Comparison of ENCODE assay signal across 19 cellular contexts in the genomic region with DNA sequence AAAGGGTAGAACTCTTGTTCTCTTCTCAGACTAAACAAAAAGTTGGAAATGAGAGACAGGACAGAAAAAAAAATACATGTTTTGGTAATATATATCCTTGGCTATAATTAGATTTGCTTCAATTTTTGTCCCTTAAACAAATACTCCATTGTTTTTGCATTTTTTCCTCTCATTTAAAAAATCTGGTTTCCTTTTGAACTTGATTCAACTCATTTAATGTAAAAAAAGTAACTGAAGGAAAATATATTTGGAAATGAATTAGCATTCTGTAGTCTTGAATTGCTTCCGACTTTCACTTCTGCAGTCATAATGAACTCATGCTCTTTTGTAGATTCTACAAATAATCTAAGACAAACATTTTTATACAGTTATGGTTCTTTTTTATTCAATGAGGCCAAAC.
DNase-seq lines count a peak whose midpoint lies in the region; ATAC-seq, FAIRE-seq and TF ChIP-seq lines count a peak whose summit lies in the region.
"Had no signal": no experiment of that assay in that cellular context is flagged by ENCODE, and none has a peak within 500 bp of the region (broad histone marks: within the 10 kb centered on the region; RNA-seq: fewer than 3 reads in every experiment).

No MANE protein-coding gene starts in this region.

- intact Hi-C loops in endothelial cell of umbilical vein (cut with micrococcal nuclease): no loop called here

- no peaks in the 10 kb centered on the region for H3K36me3 ChIP-seq in adipocyte (ENCODE audit: control insufficient read depth, insufficient read depth, low read length, severe bottlenecking)
- no peaks in the 10 kb centered on the region for H3K36me3 ChIP-seq in endothelial cell of umbilical vein (ENCODE audit: control insufficient read depth in 2 of 2, extremely low read depth in 1 of 2, insufficient read depth in 2 of 2, low read length in 2 of 2)
- H3K36me3 ChIP-seq in thoracic aorta: peaks cover 3% of the 10 kb centered on the region
- H3K36me3 ChIP-seq: BLaER1 had no signal

- H3K79me2 ChIP-seq in endothelial cell of umbilical vein (ENCODE audit: control insufficient read depth, insufficient read depth, low read length): no peaks in the 10 kb centered on the region

- H4K20me1 ChIP-seq in endothelial cell of umbilical vein (replicated peaks; ENCODE audit: control insufficient read depth, extremely low read depth, insufficient read depth, low read length): no peaks in the 10 kb centered on the region
- H4K20me1 ChIP-seq: BLaER1 had no signal

- H3K4me2 ChIP-seq in endothelial cell of umbilical vein (ENCODE audit: insufficient read depth, low read length): no peak overlapping the region
- H3K4me2 ChIP-seq: A549, BLaER1, GM23338 had no signal

- no peak for FAIRE-seq in endothelial cell of umbilical vein (lab: Jason Lieb, UNC)
- FAIRE-seq: A549, GM19239, H54 had no signal

- ATAC-seq in thoracic aorta (ENCODE audit: insufficient number of reproducible peaks, low FRiP score, low read depth): no peak
- ATAC-seq in GM21737 (IDR thresholded peaks at IDR 0.05; ENCODE audit: unreplicated experiment): no peak
- ATAC-seq: A549, GM23338 had no signal

- DNase-seq in COLO829 (ENCODE audit: low spot score): peak; percentile 63
- DNase-seq in adipocyte (ENCODE audit: low read depth): peak; percentile 4
- peak; percentile 7 for DNase-seq in endothelial cell of umbilical vein (ENCODE audit: low read depth, low spot score)
- no peak for DNase-seq in thoracic aorta (ENCODE audit: low spot score)
- DNase-seq in hypothalamus (lab: John Stamatoyannopoulos, UW): no peak
- DNase-seq in coronary artery (ENCODE audit: low spot score): no peak
- DNase-seq: Calu3; CD4-positive, alpha-beta memory T cell; DMS79 treated with DMSO at 0.1 percent for 48 hours; GF-D8; HCEC 1CT had no signal

- no peaks in the 10 kb centered on the region for H3K9me3 ChIP-seq in adipocyte (ENCODE audit: control insufficient read depth, low read length)
- H3K9me3 ChIP-seq in endothelial cell of umbilical vein (replicated peaks; ENCODE audit: control insufficient read depth, insufficient read depth, low read length): no peaks in the 10 kb centered on the region
- H3K9me3 ChIP-seq in thoracic aorta: no peaks in the 10 kb centered on the region
- H3K9me3 ChIP-seq: A549, BLaER1 had no signal

- H3K4me1 ChIP-seq in adipocyte (ENCODE audit: control insufficient read depth, insufficient read depth, low read length): no peaks in the 10 kb centered on the region
- no peaks in the 10 kb centered on the region for H3K4me1 ChIP-seq in endothelial cell of umbilical vein (ENCODE audit: control insufficient read depth, extremely low read depth, insufficient read depth, low read length)
- H3K4me1 ChIP-seq in thoracic aorta (ENCODE audit: control insufficient read depth in 1 of 2, low read depth in 2 of 2): peaks cover 16 to 29% of the 10 kb centered on the region in 2 donors
- H3K4me1 ChIP-seq: A549, BLaER1 had no signal

- CTCF ChIA-PET in endothelial cell of umbilical vein (lab: Charles Lee): interaction anchor here (0.8 to 1.0 kb wide), 2 partner anchors 9 to 105 kb away, joined by 3 read pairs; no protein-coding TSS in a partner anchor

- no peaks in the 10 kb centered on the region for H3K9me1 ChIP-seq in endothelial cell of umbilical vein (replicated peaks; ENCODE audit: control insufficient read depth, extremely low read depth, insufficient read depth, low read length)

- H3K9ac ChIP-seq in adipocyte (ENCODE audit: low read length) (no peak overlapping the region), endothelial cell of umbilical vein (replicated peaks; ENCODE audit: extremely low read depth, insufficient read depth, low read length) (no peak overlapping the region)
- H3K9ac ChIP-seq: BLaER1 had no signal

- TF ChIP-seq CTCF in endothelial cell of umbilical vein (IDR thresholded peaks at IDR 0.05; ENCODE audit: extremely low read depth in 1 of 2, insufficient read depth in 1 of 2, low read depth in 1 of 2, low read length in 2 of 2) (no peak), thoracic aorta (IDR thresholded peaks at IDR 0.05) (no peak), coronary artery (IDR thresholded peaks at IDR 0.05) (no peak)

- dilution Hi-C loops in endothelial cell of umbilical vein (cut with MboI; ENCODE audit: extremely low pct_ligation_motif_present, low sequenced_read_pairs): no loop called here

- BruUV-seq in endothelial cell of umbilical vein (replicated peaks; lab: Mats Ljungman, UMichigan): no TSS peak

- H3K27me3 ChIP-seq in adipocyte (replicated peaks; ENCODE audit: control insufficient read depth, insufficient read depth, low read length) (no peaks in the 10 kb centered on the region), endothelial cell of umbilical vein (ENCODE audit: control insufficient read depth in 2 of 2, insufficient read depth in 2 of 2, low read length in 2 of 2) (no peaks in the 10 kb centered on the region), thoracic aorta (replicated peaks; ENCODE audit: insufficient read depth) (no peaks in the 10 kb centered on the region)
- H3K27me3 ChIP-seq: BLaER1 had no signal

- H3K4me3 ChIP-seq in adipocyte (ENCODE audit: low read length): no peak overlapping the region
- no peak overlapping the region for H3K4me3 ChIP-seq in endothelial cell of umbilical vein (replicated peaks in 1 of 3; ENCODE audit: insufficient read depth in 1 of 3, low read depth in 1 of 3, low read length in 3 of 3)
- H3K4me3 ChIP-seq in thoracic aorta: no peak overlapping the region
- no peak overlapping the region for H3K4me3 ChIP-seq in coronary artery
- H3K4me3 ChIP-seq: A549, BLaER1, GM23338 had no signal

- no peak overlapping the region for H2AFZ ChIP-seq in endothelial cell of umbilical vein (ENCODE audit: low read depth, low read length)
- H2AFZ ChIP-seq: GM23338 had no signal

- POLR2A ChIA-PET in endothelial cell of umbilical vein (lab: Charles Lee): no interaction called here

- no peak overlapping the region for H3K27ac ChIP-seq in endothelial cell of umbilical vein (ENCODE audit: insufficient read depth, low read depth, low read length)
- H3K27ac ChIP-seq in thoracic aorta: peak overlapping the region; percentile 66 to 72
- H3K27ac ChIP-seq in coronary artery: peak overlapping the region in 1 of 2 donors; percentile 32
- H3K27ac ChIP-seq: 22Rv1, A549, BLaER1, HL-60 had no signal

- TF ChIP-seq POLR2A in endothelial cell of umbilical vein (IDR thresholded peaks at IDR 0.05; ENCODE audit: low read depth, low read length): no peak

TF ChIP-seq in endothelial cell of umbilical vein, 7 proteins besides CTCF, POLR2A, EP300 and RAD21:
- TF ChIP-seq, protein P1, sequence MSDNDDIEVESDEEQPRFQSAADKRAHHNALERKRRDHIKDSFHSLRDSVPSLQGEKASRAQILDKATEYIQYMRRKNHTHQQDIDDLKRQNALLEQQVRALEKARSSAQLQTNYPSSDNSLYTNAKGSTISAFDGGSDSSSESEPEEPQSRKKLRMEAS (IDR thresholded peaks at IDR 0.05; ENCODE audit: insufficient read depth, insufficient read length): no peak
- TF ChIP-seq JUN (IDR thresholded peaks at IDR 0.05; ENCODE audit: borderline replicate concordance, insufficient read depth, insufficient read length, low read depth) (no peak), FOS (IDR thresholded peaks at IDR 0.05; ENCODE audit: borderline replicate concordance, insufficient read depth, low read length) (no peak), MYC (IDR thresholded peaks at IDR 0.05; ENCODE audit: low read depth, low read length) (no peak), GATA2 (IDR thresholded peaks at IDR 0.05; ENCODE audit: insufficient read depth, insufficient read length, low read depth, low read length) (no peak), POLR2AphosphoS5 (IDR thresholded peaks at IDR 0.05; ENCODE audit: insufficient read depth, low read depth, low read length) (no peak), EZH2 (IDR thresholded peaks at IDR 0.05; ENCODE audit: borderline replicate concordance, low read depth, low read length, severe bottlenecking) (no peak)

Comparison
In these comparisons a context has a peak if more than half of its experiments do, and no peak if none do; other contexts are left out.
1. DNase-seq: peak in COLO829 (single experiment), adipocyte (single experiment) and endothelial cell of umbilical vein (single experiment); none in thoracic aorta (single experiment), hypothalamus (0 of 51) and coronary artery (single experiment).